In genomic region chr4:36079666-36080065, GRCh38 we compare ENCODE assay signal across 3 cellular contexts.
"Had no signal": no experiment of that assay in that cellular context is flagged by ENCODE, and none has a peak within 500 bp of the region (broad histone marks: within the 10 kb centered on the region; RNA-seq: fewer than 3 reads in every experiment).

No MANE protein-coding gene starts in this region.

- ATAC-seq: GM12878 had no signal

- DNase-seq: GDM1, GF-D8 had no signal

- H3K4me3 ChIP-seq: GM12878 had no signal
